29 cellular contexts compared by ENCODE assay signal in genomic region chr16:79873825-79874224, GRCh38.
"Had no signal": no experiment of that assay in that cellular context is flagged by ENCODE, and none has a peak within 500 bp of the region (broad histone marks: within the 10 kb centered on the region; RNA-seq: fewer than 3 reads in every experiment).

No MANE protein-coding gene starts in this region.

- H3K27ac ChIP-seq: neural progenitor cell, ovary, parathyroid adenoma, right atrium auricular region, right lobe of liver, sigmoid colon, spleen, suprapubic skin, testis, tibial nerve, upper lobe of left lung, vagina had no signal

- H3K79me2 ChIP-seq: parathyroid adenoma had no signal

- H3K9ac ChIP-seq: neural progenitor cell, parathyroid adenoma had no signal

- H3K36me3 ChIP-seq: neural progenitor cell, ovary, right atrium auricular region, right lobe of liver, sigmoid colon, spleen, suprapubic skin, tibial nerve, upper lobe of left lung, vagina had no signal

- ATAC-seq: naive thymus-derived CD4-positive, alpha-beta T cell; natural killer cell; stimulated activated memory B cell treated with anti-CD40 and anti-IgM and Interleukin-4, amounts not matched to agents 10 μg/mL and 1 μg/mL and 100 μg/mL, for 72 hours; stimulated activated naive CD8-positive, alpha-beta T cell treated with anti-CD3 and anti-CD28 coated beads, Interleukin-15, amount 100 ng/mL, for 72 hours; stimulated activated naive CD8-positive, alpha-beta T cell treated with anti-CD3 and anti-CD28 coated beads, Interleukin-15, Interleukin-2, amounts not matched to agents 100 U/mL and 50 U/mL, for 24 hours had no signal

- H3K9me3 ChIP-seq: ovary, right atrium auricular region, right lobe of liver, sigmoid colon, spleen, suprapubic skin, testis, tibial nerve, upper lobe of left lung, vagina had no signal

- H3K4me2 ChIP-seq: neural progenitor cell, smooth muscle cell had no signal

- H2AFZ ChIP-seq: neural progenitor cell, parathyroid adenoma had no signal

- H3K4me1 ChIP-seq: neural progenitor cell, parathyroid adenoma, right atrium auricular region, sigmoid colon, spleen, testis, tibial nerve, upper lobe of left lung had no signal

- H3K4me3 ChIP-seq: neural progenitor cell, ovary, right atrium auricular region, right lobe of liver, sigmoid colon, smooth muscle cell, spleen, suprapubic skin, testis, tibial nerve, upper lobe of left lung, vagina had no signal

- DNase-seq: naive thymus-derived CD4-positive, alpha-beta T cell; natural killer cell; occipital lobe; posterior cingulate gyrus; retina; right lobe of liver; spleen; stimulated activated CD4-positive, alpha-beta T cell treated with anti-CD3 and anti-CD28 coated beads, Interleukin-12 subunit alpha, Interleukin-12 subunit beta, amount 100 ng/mL, for 4 hours; stimulated activated CD4-positive, alpha-beta T cell treated with anti-CD3 and anti-CD28 coated beads, Interleukin-1b, Interleukin-23, amount 100 ng/mL, for 48 hours; stimulated activated CD4-positive, alpha-beta T cell treated with anti-CD3 and anti-CD28 coated beads, Interleukin-4, amount 100 ng/mL, for 1 hour; stimulated activated CD4-positive, alpha-beta T cell treated with anti-CD3 and anti-CD28 coated beads, Interleukin-4, amount 100 ng/mL, for 4 hours; stimulated activated CD8-positive, alpha-beta memory T cell treated with anti-CD3 and anti-CD28 coated beads, Interleukin-4, amount 100 ng/mL, for 48 hours; stimulated activated naive CD4-positive, alpha-beta T cell; stimulated activated naive CD8-positive, alpha-beta T cell treated with anti-CD3 and anti-CD28 coated beads, Interleukin-15, amount 100 ng/mL, for 72 hours; stimulated activated naive CD8-positive, alpha-beta T cell treated with anti-CD3 and anti-CD28 coated beads, Interleukin-15, Interleukin-2, amounts not matched to agents 100 U/mL and 50 U/mL, for 24 hours; substantia nigra; testis; trophoblast cell; upper lobe of left lung had no signal

- H3K27me3 ChIP-seq: neural progenitor cell, ovary, right atrium auricular region, right lobe of liver, sigmoid colon, suprapubic skin, testis, tibial nerve, upper lobe of left lung, vagina had no signal
